Comparison of ENCODE assay signal across 37 cellular contexts in genomic region chr5:73045623-73046022, GRCh38.
"Had no signal": no experiment of that assay in that cellular context is flagged by ENCODE, and none has a peak within 500 bp of the region (broad histone marks: within the 10 kb centered on the region; RNA-seq: fewer than 3 reads in every experiment).

No MANE protein-coding gene starts in this region.

- ATAC-seq: activated CD8-positive, alpha-beta T cell treated with anti-CD3 and anti-CD28 coated beads for 36 hours; activated naive CD4-positive, alpha-beta T cell treated with anti-CD3 and anti-CD28 coated beads, Interleukin-2, amount 50 U/mL, for 72 hours; activated T-cell treated with anti-CD3 and anti-CD28 coated beads, Interleukin-2, amount 50 U/mL, for 4 hours; activated T-cell treated with anti-CD3 and anti-CD28 coated beads, Interleukin-2, amount 50 U/mL, for 72 hours; activated T-helper 17 cell treated with anti-CD3 and anti-CD28 coated beads, Interleukin-2, amount 50 U/mL, for 72 hours had no signal

- H3K4me1 ChIP-seq: adrenal gland had no signal

- H3K27ac ChIP-seq: adrenal gland, cardiac muscle cell, VCaP had no signal

- H3K4me3 Mint-ChIP-seq: activated B cell treated with CpG ODN at 0.5 μM for 24 hours; activated CD4-positive, alpha-beta memory T cell treated with anti-CD3 and anti-CD28 coated beads for 36 hours; activated CD4-positive, alpha-beta T cell treated with anti-CD3 and anti-CD28 coated beads, Interleukin-2, amount 10 ng/mL, durations not matched to agents 24 days and 14 days; activated CD8-positive, alpha-beta T cell treated with anti-CD3 and anti-CD28 coated beads for 36 hours; activated naive CD4-positive, alpha-beta T cell treated with anti-CD3 and anti-CD28 coated beads for 36 hours; activated naive CD8-positive, alpha-beta T cell treated with anti-CD3 and anti-CD28 coated beads for 36 hours; activated T-cell treated with anti-CD3 and anti-CD28 coated beads, Interleukin-2, amount 50 U/mL, for 4 hours; activated T-cell treated with anti-CD3 and anti-CD28 coated beads, Interleukin-2, amount 50 U/mL, for 72 hours; activated T-helper 1 cell treated with anti-CD3 and anti-CD28 coated beads, Interleukin-12 subunit alpha, Interleukin-12 subunit beta, Interleukin-2, Interleukin-4 antibody, amounts not matched to agents 30 ng/mL and 10 ng/mL and 1 ng/mL, durations not matched to agents 14 hours and 24 hours and 36 hours; activated T-helper 17 cell treated with anti-CD3 and anti-CD28 coated beads, Interleukin-2, amount 50 U/mL, for 72 hours; brain; central memory CD8-positive, alpha-beta T cell; T-helper 1 cell treated with Interleukin-12 subunit alpha and Interleukin-12 subunit beta and Interleukin-4 antibody, amounts not matched to agents 30 μg/mL and 1 μg/mL, for 36 hours; T-helper 2 cell treated with Interferon-gamma antibody and Interleukin-4, amounts not matched to agents 5 μg/mL and 100 μg/mL, for 36 hours had no signal

- H3K36me3 Mint-ChIP-seq: activated naive CD8-positive, alpha-beta T cell treated with anti-CD3 and anti-CD28 coated beads for 36 hours had no signal

- H3K4me1 Mint-ChIP-seq: activated B cell treated with CpG ODN at 0.5 μM for 24 hours; activated CD4-positive, alpha-beta T cell treated with anti-CD3 and anti-CD28 coated beads, Interleukin-2, amount 10 ng/mL, durations not matched to agents 24 days and 14 days; activated naive CD8-positive, alpha-beta T cell treated with anti-CD3 and anti-CD28 coated beads for 36 hours; activated T-helper 17 cell treated with anti-CD3 and anti-CD28 coated beads, Interleukin-2, amount 50 U/mL, for 72 hours; brain; central memory CD8-positive, alpha-beta T cell had no signal

- H3K27me3 ChIP-seq: adrenal gland, cardiac muscle cell had no signal

- H3K36me3 ChIP-seq: adrenal gland, cardiac muscle cell had no signal

- H3K27me3 Mint-ChIP-seq: activated B cell treated with CpG ODN at 0.5 μM for 24 hours; activated CD4-positive, alpha-beta memory T cell treated with anti-CD3 and anti-CD28 coated beads for 36 hours; activated CD8-positive, alpha-beta T cell treated with anti-CD3 and anti-CD28 coated beads for 36 hours; activated naive CD8-positive, alpha-beta T cell treated with anti-CD3 and anti-CD28 coated beads for 36 hours; activated T-helper 17 cell treated with anti-CD3 and anti-CD28 coated beads, Interleukin-2, amount 50 U/mL, for 72 hours; brain; central memory CD8-positive, alpha-beta T cell had no signal

- FAIRE-seq: bronchial epithelial cell, TTC549 had no signal

- H3K27ac Mint-ChIP-seq: activated B cell treated with CpG ODN at 0.5 μM for 24 hours; activated CD4-positive, alpha-beta memory T cell treated with anti-CD3 and anti-CD28 coated beads for 36 hours; activated CD4-positive, alpha-beta T cell treated with anti-CD3 and anti-CD28 coated beads, Interleukin-2, amount 10 ng/mL, durations not matched to agents 24 days and 14 days; activated CD8-positive, alpha-beta T cell treated with anti-CD3 and anti-CD28 coated beads for 36 hours; activated naive CD4-positive, alpha-beta T cell treated with anti-CD3 and anti-CD28 coated beads for 36 hours; activated naive CD4-positive, alpha-beta T cell treated with anti-CD3 and anti-CD28 coated beads, Interleukin-2, amount 50 U/mL, for 72 hours; activated naive CD8-positive, alpha-beta T cell treated with anti-CD3 and anti-CD28 coated beads for 36 hours; activated T-cell treated with anti-CD3 and anti-CD28 coated beads, Interleukin-2, amount 50 U/mL, for 72 hours; activated T-helper 1 cell treated with anti-CD3 and anti-CD28 coated beads, Interleukin-12 subunit alpha, Interleukin-12 subunit beta, Interleukin-2, Interleukin-4 antibody, amounts not matched to agents 30 ng/mL and 10 ng/mL and 1 ng/mL, durations not matched to agents 14 hours and 24 hours and 36 hours; activated T-helper 17 cell treated with anti-CD3 and anti-CD28 coated beads, Interleukin-2, amount 50 U/mL, for 72 hours; brain; T-helper 1 cell treated with Interleukin-12 subunit alpha and Interleukin-12 subunit beta and Interleukin-4 antibody, amounts not matched to agents 30 μg/mL and 1 μg/mL, for 36 hours; T-helper 2 cell treated with Interferon-gamma antibody and Interleukin-4, amounts not matched to agents 5 μg/mL and 100 μg/mL, for 36 hours had no signal

- H3K9me3 ChIP-seq: adrenal gland had no signal

- H3K4me3 ChIP-seq: adrenal gland, cardiac muscle cell had no signal

- DNase-seq: activated B cell treated with CpG ODN at 0.5 μM for 24 hours; activated CD4-positive, alpha-beta memory T cell treated with anti-CD3 and anti-CD28 coated beads for 36 hours; activated CD4-positive, alpha-beta T cell treated with anti-CD3 and anti-CD28 coated beads for 4 hours; activated CD4-positive, alpha-beta T cell treated with anti-CD3 and anti-CD28 coated beads, Interleukin-2, amount 10 ng/mL, durations not matched to agents 24 days and 14 days; activated CD4-positive, alpha-beta T cell treated with anti-CD3 and anti-CD28 coated beads, Interleukin-2, amount 50 U/mL, for 1 hour; activated CD4-positive, alpha-beta T cell treated with anti-CD3 and anti-CD28 coated beads, Interleukin-2, amount 50 U/mL, for 4 hours; activated CD4-positive, CD25-positive, alpha-beta regulatory T cell treated with anti-CD3 and anti-CD28 coated beads, Interleukin-2, amount 50 U/mL, for 72 hours; activated CD8-positive, alpha-beta memory T cell treated with anti-CD3 and anti-CD28 coated beads, Interleukin-2, amount 50 U/mL, for 4 hours; activated CD8-positive, alpha-beta T cell treated with anti-CD3 and anti-CD28 coated beads for 36 hours; activated effector memory CD4-positive, alpha-beta T cell treated with anti-CD3 and anti-CD28 coated beads, Interleukin-2, amount 50 U/mL, for 16 hours; activated gamma-delta T cell treated with Interleukin-2 at 50 U/mL for 16 hours; activated naive CD4-positive, alpha-beta T cell; activated naive CD4-positive, alpha-beta T cell treated with anti-CD3 and anti-CD28 coated beads for 36 hours; activated naive CD4-positive, alpha-beta T cell treated with anti-CD3 and anti-CD28 coated beads, Interleukin-2, amount 50 U/mL, for 16 hours; activated naive CD8-positive, alpha-beta T cell treated with anti-CD3 and anti-CD28 coated beads for 36 hours; activated T-cell treated with anti-CD3 and anti-CD28 coated beads for 4 hours; activated T-cell treated with anti-CD3 and anti-CD28 coated beads, Interleukin-2, amount 50 U/mL, for 1 hour; activated T-cell treated with anti-CD3 and anti-CD28 coated beads, Interleukin-2, amount 50 U/mL, for 4 hours; activated T-cell treated with anti-CD3 and anti-CD28 coated beads, Interleukin-2, amount 50 U/mL, for 72 hours; amniotic stem cell; aorta; caudate nucleus; cerebellar nuclear complex; T-helper 2 cell; T-helper 9 cell had no signal

- H3K9me3 Mint-ChIP-seq: activated CD4-positive, alpha-beta memory T cell treated with anti-CD3 and anti-CD28 coated beads for 36 hours; activated CD4-positive, alpha-beta T cell treated with anti-CD3 and anti-CD28 coated beads, Interleukin-2, amount 10 ng/mL, durations not matched to agents 24 days and 14 days; activated naive CD4-positive, alpha-beta T cell treated with anti-CD3 and anti-CD28 coated beads, Interleukin-2, amount 50 U/mL, for 72 hours; activated T-cell treated with anti-CD3 and anti-CD28 coated beads, Interleukin-2, amount 50 U/mL, for 4 hours; activated T-helper 1 cell treated with anti-CD3 and anti-CD28 coated beads, Interleukin-12 subunit alpha, Interleukin-12 subunit beta, Interleukin-2, Interleukin-4 antibody, amounts not matched to agents 30 ng/mL and 10 ng/mL and 1 ng/mL, durations not matched to agents 14 hours and 24 hours and 36 hours; activated T-helper 17 cell treated with anti-CD3 and anti-CD28 coated beads, Interleukin-2, amount 50 U/mL, for 72 hours; central memory CD8-positive, alpha-beta T cell; T-helper 1 cell treated with Interleukin-12 subunit alpha and Interleukin-12 subunit beta and Interleukin-4 antibody, amounts not matched to agents 30 μg/mL and 1 μg/mL, for 36 hours; T-helper 2 cell treated with Interferon-gamma antibody and Interleukin-4, amounts not matched to agents 5 μg/mL and 100 μg/mL, for 36 hours had no signal
